12 cellular contexts compared by ENCODE assay signal in the genomic region with DNA sequence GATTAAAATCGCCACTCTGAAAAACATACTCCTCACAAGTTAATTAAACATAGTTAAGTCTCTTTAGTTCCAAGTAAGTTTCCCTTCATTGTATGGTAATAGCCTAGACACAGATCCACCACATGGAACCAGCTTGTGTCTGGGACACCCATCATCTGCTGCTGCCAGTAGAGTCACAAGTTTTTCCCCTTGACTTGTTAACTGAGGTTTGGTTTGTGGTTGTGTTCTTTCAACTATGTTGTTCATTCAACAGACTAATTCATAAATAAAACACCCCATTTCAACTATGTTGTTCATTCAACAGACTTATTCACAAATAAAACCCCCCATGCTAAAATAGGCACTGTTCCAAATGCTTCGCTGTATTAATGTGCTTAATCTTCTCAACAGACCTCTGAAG. TPM values are rescaled to one million over a fixed set of nuclear protein-coding genes. Genes with fewer than 3 reads are reported as not detected.
DNase-seq lines count a peak whose midpoint lies in the region; ATAC-seq and TF ChIP-seq lines count a peak whose summit lies in the region.
"Had no signal": no experiment of that assay in that cellular context is flagged by ENCODE, and none has a peak within 500 bp of the region (broad histone marks: within the 10 kb centered on the region; RNA-seq: fewer than 3 reads in every experiment).

No MANE protein-coding gene starts in this region.

- peaks cover 76% of the 10 kb centered on the region for H3K4me1 Mint-ChIP-seq in activated naive CD8-positive, alpha-beta T cell treated with anti-CD3 and anti-CD28 coated beads for 36 hours
- H3K4me1 Mint-ChIP-seq in natural killer cell treated with Interleukin-12 subunit alpha and Interleukin-12 subunit beta and Interleukin-15 and Interleukin-18, amount 100 ng/mL, for 72 hours (ENCODE audit: low read depth in 2 of 2), result peaks cover 61 to 71% of the 10 kb centered on the region in 2 donors

- 11% methylated on average over 2 of the region's 2 CpGs for WGBS in right cardiac atrium
- 26 to 30% methylated on average over 2 of the region's 2 CpGs for WGBS in testis, 2 donors
- no CpG with 5 or more reads among the region's 2 CpGs for WGBS in mesendoderm (ENCODE audit: extremely low coverage, insufficient coverage, low lambda C conversion rate)

- DNase-seq in cardiac muscle cell (ENCODE audit: low read depth in 1 of 2, low spot score in 1 of 2), result no peak
- DNase-seq in right cardiac atrium, result no peak
- DNase-seq in activated naive CD8-positive, alpha-beta T cell treated with anti-CD3 and anti-CD28 coated beads for 36 hours, result no peak
- no peak for DNase-seq in natural killer cell treated with Interleukin-12 subunit alpha and Interleukin-12 subunit beta and Interleukin-15 and Interleukin-18, amount 100 ng/mL, for 72 hours (ENCODE audit: low spot score)
- DNase-seq in vagina (ENCODE audit: extremely low spot score in 2 of 2), result no peak
- no peak for DNase-seq in hippocampal formation (lab: John Stamatoyannopoulos, UW)
- DNase-seq in testis, result no peak
- no peak for DNase-seq in mesendoderm
- DNase-seq: amniotic stem cell, Kasumi-1, mucosa of descending colon had no signal

- no peak overlapping the region for H4K8ac ChIP-seq in mesendoderm (ENCODE audit: low read depth, low read length)

- no peak overlapping the region for H2AK5ac ChIP-seq in mesendoderm (ENCODE audit: low read length)

- peak overlapping the region; percentile 32 for H3K4me3 Mint-ChIP-seq in activated naive CD8-positive, alpha-beta T cell treated with anti-CD3 and anti-CD28 coated beads for 36 hours
- peak overlapping the region; percentile 61 for H3K4me3 Mint-ChIP-seq in natural killer cell treated with Interleukin-12 subunit alpha and Interleukin-12 subunit beta and Interleukin-15 and Interleukin-18, amount 100 ng/mL, for 72 hours

- TF ChIP-seq POLR2A in vagina (IDR thresholded peaks at IDR 0.05) (no peak), testis (IDR thresholded peaks at IDR 0.05) (no peak)

- peaks cover 99% of the 10 kb centered on the region for H3K79me2 ChIP-seq in mesendoderm (ENCODE audit: control insufficient read depth, insufficient read depth, low read length)

- H3K23ac ChIP-seq in mesendoderm (ENCODE audit: low read length), result no peak overlapping the region

- H3K9me3 Mint-ChIP-seq in activated naive CD8-positive, alpha-beta T cell treated with anti-CD3 and anti-CD28 coated beads for 36 hours, result no peaks in the 10 kb centered on the region
- H3K9me3 Mint-ChIP-seq in natural killer cell treated with Interleukin-12 subunit alpha and Interleukin-12 subunit beta and Interleukin-15 and Interleukin-18, amount 100 ng/mL, for 72 hours, result no peaks in the 10 kb centered on the region

- TF ChIP-seq CTCF in cardiac muscle cell (IDR thresholded peaks at IDR 0.05; ENCODE audit: low read depth, low read length) (no peak), vagina (IDR thresholded peaks at IDR 0.05) (no peak), testis (IDR thresholded peaks at IDR 0.05) (no peak)

- no peaks in the 10 kb centered on the region for H3K27me3 Mint-ChIP-seq in activated naive CD8-positive, alpha-beta T cell treated with anti-CD3 and anti-CD28 coated beads for 36 hours
- no peaks in the 10 kb centered on the region for H3K27me3 Mint-ChIP-seq in natural killer cell treated with Interleukin-12 subunit alpha and Interleukin-12 subunit beta and Interleukin-15 and Interleukin-18, amount 100 ng/mL, for 72 hours

- H3K27me3 ChIP-seq in cardiac muscle cell (no peaks in the 10 kb centered on the region), right cardiac atrium (ENCODE audit: control insufficient read depth, insufficient read depth) (no peaks in the 10 kb centered on the region), vagina (no peaks in the 10 kb centered on the region), testis (no peaks in the 10 kb centered on the region), mesendoderm (ENCODE audit: insufficient read depth, low read length, poor library complexity) (no peaks in the 10 kb centered on the region)

- H3K9me3 ChIP-seq in cardiac muscle cell (ENCODE audit: low read depth), result no peaks in the 10 kb centered on the region
- no peaks in the 10 kb centered on the region for H3K9me3 ChIP-seq in right cardiac atrium (ENCODE audit: control insufficient read depth, low read length)
- no peaks in the 10 kb centered on the region for H3K9me3 ChIP-seq in vagina
- no peaks in the 10 kb centered on the region for H3K9me3 ChIP-seq in testis
- H3K9me3 ChIP-seq: mucosa of descending colon had no signal

- peaks cover 32% of the 10 kb centered on the region for H3K4me1 ChIP-seq in cardiac muscle cell (ENCODE audit: low read depth)
- H3K4me1 ChIP-seq in right cardiac atrium (ENCODE audit: control insufficient read depth, insufficient read depth, low read length), result peaks cover 18% of the 10 kb centered on the region
- H3K4me1 ChIP-seq in vagina, result peaks cover 100% of the 10 kb centered on the region
- peaks cover 73% of the 10 kb centered on the region for H3K4me1 ChIP-seq in testis
- H3K4me1 ChIP-seq in mesendoderm (ENCODE audit: control insufficient read depth, low read depth, low read length), result peaks cover 13% of the 10 kb centered on the region

- H3K79me1 ChIP-seq in mesendoderm (ENCODE audit: low read length), result no peaks in the 10 kb centered on the region

- H3K27ac ChIP-seq in cardiac muscle cell (peak overlapping the region; percentile 42), right cardiac atrium (ENCODE audit: low read length) (no peak overlapping the region), vagina (peak overlapping the region; percentile 34), testis (no peak overlapping the region), mesendoderm (ENCODE audit: low read depth, low read length) (no peak overlapping the region)
- H3K27ac ChIP-seq: RWPE1 had no signal

- H3K36me3 Mint-ChIP-seq in activated naive CD8-positive, alpha-beta T cell treated with anti-CD3 and anti-CD28 coated beads for 36 hours, result peaks cover 37% of the 10 kb centered on the region
- H3K36me3 Mint-ChIP-seq in natural killer cell treated with Interleukin-12 subunit alpha and Interleukin-12 subunit beta and Interleukin-15 and Interleukin-18, amount 100 ng/mL, for 72 hours, result no peaks in the 10 kb centered on the region

- H3K4me2 ChIP-seq in mesendoderm (ENCODE audit: low read length), result no peak overlapping the region

- H2BK120ac ChIP-seq in mesendoderm (ENCODE audit: low read depth, low read length), result no peak overlapping the region

- no peak overlapping the region for H3K4me3 ChIP-seq in cardiac muscle cell
- H3K4me3 ChIP-seq in right cardiac atrium (ENCODE audit: low read length), result no peak overlapping the region
- H3K4me3 ChIP-seq in vagina, result no peak overlapping the region
- H3K4me3 ChIP-seq in testis, result no peak overlapping the region
- no peak overlapping the region for H3K4me3 ChIP-seq in mesendoderm (ENCODE audit: low read length)
- H3K4me3 ChIP-seq: mucosa of descending colon had no signal

- H3K36me3 ChIP-seq in cardiac muscle cell (no peaks in the 10 kb centered on the region), vagina (no peaks in the 10 kb centered on the region), testis (ENCODE audit: low read depth, missing control alignments) (no peaks in the 10 kb centered on the region), mesendoderm (ENCODE audit: control insufficient read depth, insufficient read depth, low read length) (peaks cover 2% of the 10 kb centered on the region)

- H3K4ac ChIP-seq in mesendoderm (ENCODE audit: low read depth, low read length), result no peak overlapping the region

- no peak overlapping the region for H2BK5ac ChIP-seq in mesendoderm (ENCODE audit: low read length)

- H4K5ac ChIP-seq in mesendoderm (ENCODE audit: low read length), result no peak overlapping the region

- ATAC-seq in right cardiac atrium, result no peak
- peak; percentile 66 for ATAC-seq in natural killer cell treated with Interleukin-12 subunit alpha and Interleukin-12 subunit beta and Interleukin-15 and Interleukin-18, amount 100 ng/mL, for 72 hours
- ATAC-seq: mucosa of descending colon had no signal

- intact Hi-C loops in right cardiac atrium (cut with DNase I), result no loop called here
- intact Hi-C loops in vagina (cut with DNase I), result no loop called here
- intact Hi-C loops in testis (cut with DNase I; ENCODE audit: low total_unique reads), result no loop called here

- peak overlapping the region; percentile 60 for H3K27ac Mint-ChIP-seq in activated naive CD8-positive, alpha-beta T cell treated with anti-CD3 and anti-CD28 coated beads for 36 hours
- peak overlapping the region; percentile 26 to 47 for H3K27ac Mint-ChIP-seq in natural killer cell treated with Interleukin-12 subunit alpha and Interleukin-12 subunit beta and Interleukin-15 and Interleukin-18, amount 100 ng/mL, for 72 hours

- H3K18ac ChIP-seq in mesendoderm (ENCODE audit: low read length), result no peak overlapping the region

- H3K9ac ChIP-seq in mesendoderm (ENCODE audit: low read length), result no peak overlapping the region

- H3K56ac ChIP-seq in mesendoderm (ENCODE audit: low read length), result no peak overlapping the region

- H2BK15ac ChIP-seq in mesendoderm (replicated peaks; ENCODE audit: low read depth), result no peak overlapping the region

RNA-seq across cellular contexts. Expression of a gene that starts 24.4 kb away (rescaled TPM):
- 1,409 and 2,297 TPM in 2 replicates for total RNA-seq in cardiac muscle cell
- polyA plus RNA-seq in cardiac muscle cell, result 658 and 685 TPM in 2 replicates
- 100 to 1,000 TPM; 484 to 570 (median 535) TPM for total RNA-seq in right cardiac atrium
- 366 TPM for polyA plus RNA-seq in right cardiac atrium
- total RNA-seq in activated naive CD8-positive, alpha-beta T cell treated with anti-CD3 and anti-CD28 coated beads for 36 hours, result 100 to 1,000 TPM; 550 to 555 TPM
- 100 to 1,000 TPM; 365 to 407 TPM for total RNA-seq in natural killer cell treated with Interleukin-12 subunit alpha and Interleukin-12 subunit beta and Interleukin-15 and Interleukin-18, amount 100 ng/mL, for 72 hours
- total RNA-seq in vagina, result 487 TPM
- total RNA-seq in testis, result 100 to 1,000 TPM; 678 to 749 TPM
- 649 TPM for polyA plus RNA-seq in testis (ENCODE audit: insufficient read depth, low read depth, low replicate concordance)
- polyA plus RNA-seq in mesendoderm (2013, experiment 1 of 2), result 891 TPM
- polyA plus RNA-seq in mesendoderm (2013, experiment 2 of 2), result 875 TPM

Comparison
In these comparisons a context has a peak if more than half of its experiments do, and no peak if none do; other contexts are left out.
1. H3K27ac ChIP-seq: peak in cardiac muscle cell (single experiment) and vagina (single experiment); none in right cardiac atrium (single experiment), testis (0 of 2) and mesendoderm (single experiment).
2. ATAC-seq: peak in natural killer cell treated with Interleukin-12 subunit alpha and Interleukin-12 subunit beta and Interleukin-15 and Interleukin-18, amount 100 ng/mL, for 72 hours (2 of 2); none in right cardiac atrium (0 of 2).